In genomic region chrX:136909119-136909705, GRCh38 we compare ENCODE assay signal across 1 cellular context.
TF ChIP-seq lines count a peak whose summit lies in the region.

No MANE protein-coding gene starts in this region.

TF ChIP-seq in K562, 482 proteins besides CTCF, POLR2A, EP300 and RAD21 (continued from another document and continues in another):
- TF ChIP-seq, protein P1, sequence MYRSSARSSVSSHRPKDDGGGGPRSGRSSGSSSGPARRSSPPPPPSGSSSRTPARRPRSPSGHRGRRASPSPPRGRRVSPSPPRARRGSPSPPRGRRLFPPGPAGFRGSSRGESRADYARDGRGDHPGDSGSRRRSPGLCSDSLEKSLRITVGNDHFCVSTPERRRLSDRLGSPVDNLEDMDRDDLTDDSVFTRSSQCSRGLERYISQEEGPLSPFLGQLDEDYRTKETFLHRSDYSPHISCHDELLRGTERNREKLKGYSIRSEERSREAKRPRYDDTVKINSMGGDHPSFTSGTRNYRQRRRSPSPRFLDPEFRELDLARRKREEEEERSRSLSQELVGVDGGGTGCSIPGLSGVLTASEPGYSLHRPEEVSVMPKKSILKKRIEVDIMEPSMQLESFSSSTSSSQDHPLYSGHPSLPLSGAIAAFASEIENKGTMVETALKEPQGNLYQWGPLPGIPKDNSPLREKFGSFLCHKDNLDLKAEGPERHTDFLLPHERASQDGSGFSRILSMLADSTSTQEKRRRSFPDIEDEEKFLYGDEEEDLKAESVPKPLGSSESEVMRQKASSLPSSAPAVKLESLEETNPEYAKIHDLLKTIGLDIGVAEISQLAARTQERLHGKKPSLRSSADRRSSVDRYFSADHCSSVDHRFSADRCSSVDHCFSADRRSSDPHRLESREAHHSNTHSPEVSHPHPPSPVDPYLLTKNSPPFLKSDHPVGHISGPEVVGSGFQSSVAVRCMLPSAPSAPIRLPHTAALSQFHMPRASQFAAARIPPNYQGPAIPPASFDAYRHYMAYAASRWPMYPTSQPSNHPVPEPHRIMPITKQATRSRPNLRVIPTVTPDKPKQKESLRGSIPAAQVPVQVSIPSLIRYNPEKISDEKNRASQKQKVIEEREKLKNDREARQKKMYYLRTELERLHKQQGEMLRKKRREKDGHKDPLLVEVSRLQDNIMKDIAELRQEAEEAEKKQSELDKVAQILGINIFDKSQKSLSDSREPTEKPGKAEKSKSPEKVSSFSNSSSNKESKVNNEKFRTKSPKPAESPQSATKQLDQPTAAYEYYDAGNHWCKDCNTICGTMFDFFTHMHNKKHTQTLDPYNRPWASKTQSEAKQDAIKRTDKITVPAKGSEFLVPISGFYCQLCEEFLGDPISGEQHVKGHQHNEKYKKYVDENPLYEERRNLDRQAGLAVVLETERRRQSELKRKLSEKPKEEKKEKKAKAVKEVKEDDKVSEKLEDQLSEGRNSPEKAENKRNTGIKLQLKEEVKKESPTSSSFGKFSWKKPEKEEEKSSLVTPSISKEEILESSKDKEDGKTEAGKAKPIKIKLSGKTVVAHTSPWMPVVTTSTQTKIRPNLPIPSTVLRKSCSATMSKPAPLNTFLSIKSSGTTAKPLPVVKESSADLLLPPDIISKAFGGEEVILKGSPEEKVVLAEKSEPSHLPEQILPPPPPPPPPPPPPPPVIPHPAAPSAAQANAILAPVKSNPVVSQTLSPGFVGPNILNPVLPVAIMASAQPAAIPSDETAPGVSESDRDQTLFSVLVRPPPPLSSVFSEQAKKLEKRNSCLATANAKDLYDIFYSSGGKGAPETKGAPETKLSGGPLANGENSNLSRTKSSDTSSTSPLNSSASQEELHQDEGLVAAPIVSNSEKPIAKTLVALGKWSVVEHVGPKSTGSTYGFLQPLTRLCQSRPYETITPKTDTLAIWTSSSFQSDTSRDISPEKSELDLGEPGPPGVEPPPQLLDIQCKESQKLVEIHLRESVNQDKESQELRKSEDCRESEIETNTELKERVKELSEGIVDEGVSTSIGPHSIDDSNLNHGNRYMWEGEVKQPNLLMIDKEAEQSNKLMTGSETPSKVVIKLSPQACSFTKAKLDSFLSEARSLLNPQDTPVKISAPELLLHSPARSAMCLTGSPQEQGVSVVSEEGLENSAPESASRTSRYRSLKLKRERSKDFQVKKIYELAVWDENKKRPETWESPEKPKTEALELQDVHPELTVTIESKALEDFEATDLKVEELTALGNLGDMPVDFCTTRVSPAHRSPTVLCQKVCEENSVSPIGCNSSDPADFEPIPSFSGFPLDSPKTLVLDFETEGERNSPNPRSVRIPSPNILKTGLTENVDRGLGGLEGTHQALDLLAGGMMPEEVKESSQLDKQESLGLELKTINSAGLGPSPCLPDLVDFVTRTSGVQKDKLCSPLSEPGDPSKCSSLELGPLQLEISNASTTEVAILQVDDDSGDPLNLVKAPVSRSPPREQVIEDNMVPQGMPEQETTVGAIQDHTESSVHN (IDR thresholded peaks at IDR 0.05; ENCODE audit: borderline replicate concordance in 1 of 2, low read depth in 1 of 2) = no peak
- TF ChIP-seq ZKSCAN3 (CRISPR knock-in tag; IDR thresholded peaks at IDR 0.05) = no peak
- TF ChIP-seq CHCHD3 (CRISPR knock-in tag; IDR thresholded peaks at IDR 0.05) = no peak
- TF ChIP-seq POLR3G (IDR thresholded peaks at IDR 0.05; ENCODE audit: extremely low read depth, insufficient read length, insufficient replicate concordance) = no peak
- TF ChIP-seq ZNF764 (CRISPR knock-in tag; IDR thresholded peaks at IDR 0.05; ENCODE audit: low read depth) = no peak
- no peak for TF ChIP-seq POLR3A (IDR thresholded peaks at IDR 0.05; ENCODE audit: borderline replicate concordance, extremely low read depth, insufficient read depth, insufficient read length)
- no peak for TF ChIP-seq ETV1 (tag; conservative IDR thresholded peaks at IDR 0.05; ENCODE audit: low read depth)
- TF ChIP-seq, protein P2, sequence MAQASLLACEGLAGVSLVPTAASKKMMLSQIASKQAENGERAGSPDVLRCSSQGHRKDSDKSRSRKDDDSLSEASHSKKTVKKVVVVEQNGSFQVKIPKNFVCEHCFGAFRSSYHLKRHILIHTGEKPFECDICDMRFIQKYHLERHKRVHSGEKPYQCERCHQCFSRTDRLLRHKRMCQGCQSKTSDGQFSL (CRISPR knock-in tag; IDR thresholded peaks at IDR 0.05) = peak; percentile 99
- TF ChIP-seq, protein P2 (tag; IDR thresholded peaks at IDR 0.05) = peak in 1 of 2 experiments; percentile 93; a peak in 2 of 4 replicates
- no peak for TF ChIP-seq E2F3 (CRISPR knock-in tag; IDR thresholded peaks at IDR 0.05)
- TF ChIP-seq HDAC1 (IDR thresholded peaks at IDR 0.05) = peak in 1 of 2 experiments; percentile 5; a peak in 1 of 4 replicates
- TF ChIP-seq SIX5 (IDR thresholded peaks at IDR 0.05; ENCODE audit: borderline replicate concordance in 1 of 2, insufficient read depth in 1 of 2, low read depth in 1 of 2, low read length in 2 of 2) = no peak
- no peak for TF ChIP-seq NONO (IDR thresholded peaks at IDR 0.05; ENCODE audit: low read depth in 2 of 2, low read length in 1 of 2)
- TF ChIP-seq MIER1 (IDR thresholded peaks at IDR 0.05; ENCODE audit: low read depth) = no peak
- no peak for TF ChIP-seq SMARCE1 (IDR thresholded peaks at IDR 0.05)
- TF ChIP-seq, protein P3, sequence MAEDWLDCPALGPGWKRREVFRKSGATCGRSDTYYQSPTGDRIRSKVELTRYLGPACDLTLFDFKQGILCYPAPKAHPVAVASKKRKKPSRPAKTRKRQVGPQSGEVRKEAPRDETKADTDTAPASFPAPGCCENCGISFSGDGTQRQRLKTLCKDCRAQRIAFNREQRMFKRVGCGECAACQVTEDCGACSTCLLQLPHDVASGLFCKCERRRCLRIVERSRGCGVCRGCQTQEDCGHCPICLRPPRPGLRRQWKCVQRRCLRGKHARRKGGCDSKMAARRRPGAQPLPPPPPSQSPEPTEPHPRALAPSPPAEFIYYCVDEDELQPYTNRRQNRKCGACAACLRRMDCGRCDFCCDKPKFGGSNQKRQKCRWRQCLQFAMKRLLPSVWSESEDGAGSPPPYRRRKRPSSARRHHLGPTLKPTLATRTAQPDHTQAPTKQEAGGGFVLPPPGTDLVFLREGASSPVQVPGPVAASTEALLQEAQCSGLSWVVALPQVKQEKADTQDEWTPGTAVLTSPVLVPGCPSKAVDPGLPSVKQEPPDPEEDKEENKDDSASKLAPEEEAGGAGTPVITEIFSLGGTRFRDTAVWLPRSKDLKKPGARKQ (CRISPR knock-in tag; IDR thresholded peaks at IDR 0.05) = no peak
- no peak for TF ChIP-seq THAP7 (CRISPR knock-in tag; IDR thresholded peaks at IDR 0.05)
- TF ChIP-seq BDP1 (IDR thresholded peaks at IDR 0.05; ENCODE audit: insufficient read depth, insufficient read length) = no peak
- no peak for TF ChIP-seq KDM2B (CRISPR knock-in tag; IDR thresholded peaks at IDR 0.05)
- TF ChIP-seq, protein P4, sequence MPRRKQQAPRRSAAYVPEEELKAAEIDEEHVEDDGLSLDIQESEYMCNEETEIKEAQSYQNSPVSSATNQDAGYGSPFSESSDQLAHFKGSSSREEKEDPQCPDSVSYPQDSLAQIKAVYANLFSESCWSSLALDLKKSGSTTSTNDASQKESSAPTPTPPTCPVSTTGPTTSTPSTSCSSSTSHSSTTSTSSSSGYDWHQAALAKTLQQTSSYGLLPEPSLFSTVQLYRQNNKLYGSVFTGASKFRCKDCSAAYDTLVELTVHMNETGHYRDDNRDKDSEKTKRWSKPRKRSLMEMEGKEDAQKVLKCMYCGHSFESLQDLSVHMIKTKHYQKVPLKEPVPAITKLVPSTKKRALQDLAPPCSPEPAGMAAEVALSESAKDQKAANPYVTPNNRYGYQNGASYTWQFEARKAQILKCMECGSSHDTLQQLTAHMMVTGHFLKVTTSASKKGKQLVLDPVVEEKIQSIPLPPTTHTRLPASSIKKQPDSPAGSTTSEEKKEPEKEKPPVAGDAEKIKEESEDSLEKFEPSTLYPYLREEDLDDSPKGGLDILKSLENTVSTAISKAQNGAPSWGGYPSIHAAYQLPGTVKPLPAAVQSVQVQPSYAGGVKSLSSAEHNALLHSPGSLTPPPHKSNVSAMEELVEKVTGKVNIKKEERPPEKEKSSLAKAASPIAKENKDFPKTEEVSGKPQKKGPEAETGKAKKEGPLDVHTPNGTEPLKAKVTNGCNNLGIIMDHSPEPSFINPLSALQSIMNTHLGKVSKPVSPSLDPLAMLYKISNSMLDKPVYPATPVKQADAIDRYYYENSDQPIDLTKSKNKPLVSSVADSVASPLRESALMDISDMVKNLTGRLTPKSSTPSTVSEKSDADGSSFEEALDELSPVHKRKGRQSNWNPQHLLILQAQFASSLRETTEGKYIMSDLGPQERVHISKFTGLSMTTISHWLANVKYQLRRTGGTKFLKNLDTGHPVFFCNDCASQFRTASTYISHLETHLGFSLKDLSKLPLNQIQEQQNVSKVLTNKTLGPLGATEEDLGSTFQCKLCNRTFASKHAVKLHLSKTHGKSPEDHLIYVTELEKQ (CRISPR knock-in tag; IDR thresholded peaks at IDR 0.05) = no peak
- TF ChIP-seq PTRF (tag; IDR thresholded peaks at IDR 0.05) = no peak
- TF ChIP-seq SMAD2 (IDR thresholded peaks at IDR 0.05; ENCODE audit: low read depth, low read length) = no peak
- TF ChIP-seq ZNF407 (IDR thresholded peaks at IDR 0.05; ENCODE audit: low read depth) = no peak
- TF ChIP-seq ZBTB1 (CRISPR knock-in tag; IDR thresholded peaks at IDR 0.05; ENCODE audit: borderline replicate concordance, low read depth) = no peak
- TF ChIP-seq ZNF174 (CRISPR knock-in tag; IDR thresholded peaks at IDR 0.05) = no peak
- no peak for TF ChIP-seq CSDE1 (IDR thresholded peaks at IDR 0.05)
- no peak for TF ChIP-seq ZNF280A (IDR thresholded peaks at IDR 0.05; ENCODE audit: low read depth, partially characterized antibody)
- TF ChIP-seq GATA2 (CRISPR knock-in tag; IDR thresholded peaks at IDR 0.05) = no peak
